8 cellular contexts compared by ENCODE assay signal in the genomic region with DNA sequence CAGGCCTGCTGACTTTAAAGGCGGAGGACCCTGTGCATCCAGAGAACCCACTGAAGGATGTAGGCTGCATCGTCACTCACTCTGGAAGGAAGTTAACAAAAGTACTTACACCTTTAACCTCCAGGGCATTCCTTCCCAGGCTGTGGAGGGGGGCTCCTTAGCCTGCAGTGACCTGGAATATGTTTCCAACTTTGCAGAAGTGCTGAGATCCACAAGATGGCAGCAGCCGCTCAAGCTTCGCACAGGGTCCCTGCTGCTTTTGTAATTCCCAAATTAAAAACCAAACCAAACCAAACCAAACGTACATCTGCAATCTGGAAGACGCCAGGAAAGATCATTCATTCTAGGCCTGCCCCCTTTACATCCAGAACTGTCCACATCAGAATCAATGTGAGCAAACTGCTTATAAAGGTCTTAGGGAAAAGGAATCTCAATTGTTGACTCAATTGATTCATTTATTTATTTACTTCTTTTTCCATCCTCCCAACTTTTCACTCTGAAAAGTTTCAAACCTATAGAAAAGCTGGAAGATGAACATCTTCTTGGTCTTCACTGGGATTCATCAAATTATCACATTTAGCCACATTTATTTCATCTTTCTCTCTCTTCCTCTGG.
A peak's percentile ranks its signal among the peaks of the same experiment; 100 is the strongest.
DNase-seq lines count a peak whose midpoint lies in the region; ATAC-seq and TF ChIP-seq lines count a peak whose summit lies in the region.

No MANE protein-coding gene starts in this region.

- H3K9me3 Mint-ChIP-seq in activated T-cell treated with anti-CD3 and anti-CD28 coated beads, Interleukin-2, amount 50 U/mL, for 4 hours = no peaks in the 10 kb centered on the region

- 16% methylated on average over 6 of the region's 6 CpGs for WGBS in liver

- peaks cover 6% of the 10 kb centered on the region for H3K4me1 Mint-ChIP-seq in activated T-cell treated with anti-CD3 and anti-CD28 coated beads, Interleukin-2, amount 50 U/mL, for 4 hours (ENCODE audit: low read depth)

- H3K4me1 ChIP-seq in liver (ENCODE audit: control insufficient read depth in 4 of 4, insufficient read depth in 4 of 4, low read length in 3 of 4) = no peaks in the 10 kb centered on the region

- ATAC-seq in activated T-cell treated with anti-CD3 and anti-CD28 coated beads, Interleukin-2, amount 50 U/mL, for 4 hours = no peak
- no peak for ATAC-seq in GM21825 (IDR thresholded peaks at IDR 0.05; ENCODE audit: unreplicated experiment)

- DNase-seq in AG08396 (ENCODE audit: low spot score) (peak; percentile 56), GM03348 (ENCODE audit: low spot score) (peak; percentile 64), NCI-H2171 (lab: John Stamatoyannopoulos, UW) (peak; percentile 83), cardiac fibroblast (ENCODE audit: low read depth in 2 of 2) (peak; percentile 60 to 65), amniotic stem cell (lab: John Stamatoyannopoulos, UW) (no peak)
- no peak for DNase-seq in activated T-cell treated with anti-CD3 and anti-CD28 coated beads, Interleukin-2, amount 50 U/mL, for 4 hours

- no peak overlapping the region for H3K27ac ChIP-seq in liver (ENCODE audit: low read depth in 1 of 2, low read length in 2 of 2)

- H3K27me3 ChIP-seq in liver (ENCODE audit: control insufficient read depth in 4 of 4, insufficient read depth in 4 of 4, low read length in 3 of 4) = no peaks in the 10 kb centered on the region

- no peaks in the 10 kb centered on the region for H3K36me3 ChIP-seq in liver (ENCODE audit: control insufficient read depth in 4 of 4, insufficient read depth in 3 of 4, low read depth in 1 of 4, low read length in 3 of 4)

- H3K4me3 ChIP-seq in cardiac fibroblast (replicated peaks in 1 of 2; ENCODE audit: low read depth in 2 of 2, low read length in 2 of 2) = no peak overlapping the region
- no peak overlapping the region for H3K4me3 ChIP-seq in liver (ENCODE audit: low read depth in 1 of 3, low read length in 3 of 3)

- peaks cover 2% of the 10 kb centered on the region for H3K27me3 Mint-ChIP-seq in activated T-cell treated with anti-CD3 and anti-CD28 coated beads, Interleukin-2, amount 50 U/mL, for 4 hours (ENCODE audit: low read depth)

- no peak overlapping the region for H3K4me3 Mint-ChIP-seq in activated T-cell treated with anti-CD3 and anti-CD28 coated beads, Interleukin-2, amount 50 U/mL, for 4 hours

- H3K9ac ChIP-seq in liver (ENCODE audit: low read depth in 1 of 2, low read length in 2 of 2) = no peak overlapping the region

- peak; percentile 65 for TF ChIP-seq CTCF in cardiac fibroblast (IDR thresholded peaks at IDR 0.05; ENCODE audit: low read depth, low read length)
- peak; percentile 53 for TF ChIP-seq CTCF in liver (IDR thresholded peaks at IDR 0.05; ENCODE audit: low read depth, low read length, missing input control)

- H3K9me3 ChIP-seq in liver (ENCODE audit: control insufficient read depth in 4 of 4, low read length in 3 of 4) = no peaks in the 10 kb centered on the region

- no peaks in the 10 kb centered on the region for H3K36me3 Mint-ChIP-seq in activated T-cell treated with anti-CD3 and anti-CD28 coated beads, Interleukin-2, amount 50 U/mL, for 4 hours (ENCODE audit: insufficient read depth)

- peak; percentile 87 to 89 for TF ChIP-seq RAD21 in liver (IDR thresholded peaks at IDR 0.05)

TF ChIP-seq in liver, 16 proteins besides CTCF, POLR2A, EP300 and RAD21:
- no peak for TF ChIP-seq GABPA (IDR thresholded peaks at IDR 0.05 in 1 of 2, conservative IDR thresholded peaks at IDR 0.05 in 1 of 2)

Comparison
In these comparisons a context has a peak if more than half of its experiments do, and no peak if none do; other contexts are left out.
1. DNase-seq: peak in AG08396 (single experiment), GM03348 (single experiment), NCI-H2171 (single experiment) and cardiac fibroblast (2 of 2); none in activated T-cell treated with anti-CD3 and anti-CD28 coated beads, Interleukin-2, amount 50 U/mL, for 4 hours (single experiment) and amniotic stem cell (single experiment).